ENCODE assay signal across 8 cellular contexts in genomic region chr2:73233154-73233931, GRCh38. TPM values are rescaled to one million over a fixed set of nuclear protein-coding genes. Genes with fewer than 3 reads are reported as not detected.
DNase-seq lines count a peak whose midpoint lies in the region; ATAC-seq, FAIRE-seq and TF ChIP-seq lines count a peak whose summit lies in the region.

PRADC1 (minus strand) TSS chr2:73233239; CDS start chr2:73233160, 79 bp downstream.

- H3K9me3 ChIP-seq in KOPT-K1 (ENCODE audit: insufficient read depth, low read length, poor library complexity, severe bottlenecking) = no peaks in the 10 kb centered on the region
- no peaks in the 10 kb centered on the region for H3K9me3 ChIP-seq in esophagus squamous epithelium

- H3K4me3 ChIP-seq in esophagus squamous epithelium = peak within 1 kb of the TSS; percentile 76 to 91 (median 84)

- TF ChIP-seq POLR2A in esophagus squamous epithelium (IDR thresholded peaks at IDR 0.05) = peak in 2 of 4 donors; percentile 28 to 58

- WGBS in esophagus squamous epithelium, 2 donors = 0% methylated on average over 14 of the region's 67 CpGs

- intact Hi-C loops in esophagus squamous epithelium (cut with DNase I) = no loop called here

- peak; percentile 93 for ATAC-seq in GM21786 (IDR thresholded peaks at IDR 0.05; ENCODE audit: unreplicated experiment)

- DNase-seq in DMS79 (lab: John Stamatoyannopoulos, UW) (peak; percentile 99), RCC 7860 (ENCODE audit: low spot score) (peak; percentile 99), activated T-helper 1 cell treated with Interleukin-2 at 50 U/mL for 16 hours (ENCODE audit: low read depth) (peak; percentile 88), esophagus squamous epithelium (lab: John Stamatoyannopoulos, UW) (peak; percentile 96), myocyte (ENCODE audit: low read depth) (peak; percentile 100)
- peak; percentile 83 to 96 for DNase-seq in stimulated activated CD8-positive, alpha-beta memory T cell treated with anti-CD3 and anti-CD28 coated beads, Interleukin-7, amount 100 ng/mL, for 48 hours (ENCODE audit: extremely low read depth in 1 of 2, low read depth in 1 of 2)

- peak; percentile 88 for FAIRE-seq in RCC 7860 (lab: Jason Lieb, UNC)

- H3K27me3 ChIP-seq in esophagus squamous epithelium = no peaks in the 10 kb centered on the region

- peaks cover 47% of the 10 kb centered on the region for H3K36me3 ChIP-seq in KOPT-K1 (ENCODE audit: insufficient read depth, low read length)
- H3K36me3 ChIP-seq in esophagus squamous epithelium = peaks cover 0 to 29% (median 0%) of the 10 kb centered on the region in 3 donors

- H3K27ac ChIP-seq in KOPT-K1 (ENCODE audit: low read depth, low read length, poor library complexity, severe bottlenecking) = peak within 1 kb of the TSS; percentile 83
- H3K27ac ChIP-seq in esophagus squamous epithelium = peak within 1 kb of the TSS; percentile 89 to 95 (median 93)

- no peak for TF ChIP-seq CTCF in esophagus squamous epithelium (IDR thresholded peaks at IDR 0.05)

- H3K4me1 ChIP-seq in esophagus squamous epithelium = peaks cover 12 to 49% (median 19%) of the 10 kb centered on the region in 3 donors

RNA-seq across cellular contexts. Expression of gene PRADC1, which starts in this region (rescaled TPM):
- total RNA-seq in esophagus squamous epithelium = 10 to 100 TPM; 19.2 to 32.8 (median 29.3) TPM
- 101 and 102 TPM in 2 replicates for total RNA-seq in myocyte
- polyA plus RNA-seq in myocyte (2012) = 61.5 TPM

Comparison
In these comparisons a context has a peak if more than half of its experiments do, and no peak if none do; other contexts are left out.
1. Peak in every context shown above with its lines: DNase-seq, ATAC-seq, H3K4me3 ChIP-seq and H3K27ac ChIP-seq.